In genomic region chr17:47839899-47840741, GRCh38 we compare ENCODE assay signal across 9 cellular contexts. TPM values are rescaled to one million over a fixed set of nuclear protein-coding genes. Genes with fewer than 3 reads are reported as not detected.
DNase-seq lines count a peak whose midpoint lies in the region; ATAC-seq, FAIRE-seq and TF ChIP-seq lines count a peak whose summit lies in the region.
"Had no signal": no experiment of that assay in that cellular context is flagged by ENCODE, and none has a peak within 500 bp of the region (broad histone marks: within the 10 kb centered on the region; RNA-seq: fewer than 3 reads in every experiment).

No MANE protein-coding gene starts in this region.

- peak overlapping the region; percentile 86 for H3K4me2 ChIP-seq in K562 (ENCODE audit: insufficient read depth, low read length)

- H3K27me3 ChIP-seq in left ventricle myocardium inferior (ENCODE audit: low read depth) (peaks cover 16% of the 10 kb centered on the region), K562 (ENCODE audit: control insufficient read depth in 2 of 2, insufficient read depth in 2 of 2, low read length in 2 of 2) (no peaks in the 10 kb centered on the region), mononuclear cell (ENCODE audit: insufficient read depth, low read length) (peaks cover 12% of the 10 kb centered on the region)

- intact Hi-C loops in left ventricle myocardium inferior (cut with micrococcal nuclease): loop anchor here (2.0 to 10.0 kb wide), 2 partner anchors 51 to 135 kb away; partner anchors contain the start of gene CDK5RAP3
- intact Hi-C loops in cardiac septum (cut with DNase I): loop anchor here (2.0 to 5.0 kb wide), 2 partner anchors 131 to 177 kb away; partner anchors contain the start of gene CDK5RAP3
- intact Hi-C loops in K562 (cut with micrococcal nuclease): loop anchor here (2.0 to 10.0 kb wide), 2 partner anchors 107 to 295 kb away; no protein-coding TSS in a partner anchor

- peak; percentile 52 for FAIRE-seq in K562 (lab: Jason Lieb, UNC)
- FAIRE-seq: TTC549 had no signal

- peaks cover 12% of the 10 kb centered on the region for H3K79me2 ChIP-seq in K562 (ENCODE audit: control insufficient read depth, insufficient read depth, low read length)

- peaks cover 48% of the 10 kb centered on the region for H3K4me1 ChIP-seq in left ventricle myocardium inferior
- peaks cover 33 to 51% of the 10 kb centered on the region in 2 experiments for H3K4me1 ChIP-seq in K562 (replicated peaks in 1 of 2; ENCODE audit: control insufficient read depth in 2 of 2, insufficient read depth in 2 of 2, low read length in 2 of 2)
- H3K4me1 ChIP-seq in mononuclear cell (ENCODE audit: insufficient read depth, low read length): peaks cover 20% of the 10 kb centered on the region

- peak overlapping the region; percentile 81 for H3K27ac ChIP-seq in left ventricle myocardium inferior (replicated peaks)
- H3K27ac ChIP-seq in K562 (ENCODE audit: extremely low read depth, low read depth, low read length): peak overlapping the region; percentile 75

- DNase-seq in left ventricle myocardium inferior: no peak
- no peak for DNase-seq in cardiac septum (ENCODE audit: low spot score)
- no peak for DNase-seq in K562 (ENCODE audit: extremely low read depth in 1 of 4, low spot score in 3 of 4)
- DNase-seq in NK-92 (lab: John Stamatoyannopoulos, UW; ENCODE audit: unreplicated experiment): no peak
- no peak for DNase-seq in NCI-H524 treated with DMSO at 0.1 percent for 48 hours (lab: John Stamatoyannopoulos, UW)
- no peak for DNase-seq in activated effector memory CD4-positive, alpha-beta T cell treated with anti-CD3 and anti-CD28 coated beads, Interleukin-2, amount 50 U/mL, for 16 hours

- no TSS peak for BruUV-seq in K562 (replicated peaks; lab: Mats Ljungman, UMichigan)

- POLR2A ChIA-PET in K562 (lab: Yijun Ruan, JAX): interaction anchor here (0.8 to 1.9 kb wide), 8 partner anchors 9 to 131 kb away, joined by 3 to 10 read pairs (median 5); partner anchors contain the start of genes CDK5RAP3, LRRC46 and MRPL10

- H3K9me1 ChIP-seq in K562 (ENCODE audit: control insufficient read depth, insufficient read depth, low read length): no peaks in the 10 kb centered on the region

- no peaks in the 10 kb centered on the region for H4K20me1 ChIP-seq in K562 (replicated peaks; ENCODE audit: control insufficient read depth, insufficient read depth, low read length)

- TF ChIP-seq POLR2A in K562 (conservative IDR thresholded peaks at IDR 0.05): no peak

- CTCF ChIA-PET in K562 (lab: Yijun Ruan, JAX; ENCODE audit: low intra/inter-chr PET ratio): interaction anchor here (1.6 to 5.9 kb wide), 4 partner anchors 13 to 107 kb away, joined by 4 to 171 read pairs (median 18); no protein-coding TSS in a partner anchor

- H3K4me3 ChIP-seq in left ventricle myocardium inferior (peak overlapping the region; percentile 87), K562 (peak overlapping the region; percentile 91), mononuclear cell (ENCODE audit: low read length) (peak overlapping the region; percentile 80)

- peaks cover 32% of the 10 kb centered on the region for H3K36me3 ChIP-seq in left ventricle myocardium inferior
- H3K36me3 ChIP-seq in K562 (ENCODE audit: control insufficient read depth, insufficient read depth, low read length): peaks cover 20% of the 10 kb centered on the region; the same call in 1 of the 3 replicates

- no peak for TF ChIP-seq CTCF in left ventricle myocardium inferior (IDR thresholded peaks at IDR 0.05; ENCODE audit: borderline replicate concordance)
- no peak for TF ChIP-seq CTCF in K562 (IDR thresholded peaks at IDR 0.05 in 2 of 3, conservative IDR thresholded peaks at IDR 0.05 in 1 of 3; ENCODE audit: insufficient read depth in 2 of 3, low read depth in 1 of 3, low read length in 3 of 3)

- in situ Hi-C loops in K562 (cut with MboI): loop anchor here (5.0 kb wide), 2 partner anchors 52 to 177 kb away; no protein-coding TSS in a partner anchor

- H3K9me3 ChIP-seq in left ventricle myocardium inferior (replicated peaks): no peaks in the 10 kb centered on the region
- H3K9me3 ChIP-seq in K562 (replicated peaks; ENCODE audit: control insufficient read depth, insufficient read depth, low read depth, low read length): no peaks in the 10 kb centered on the region
- no peaks in the 10 kb centered on the region for H3K9me3 ChIP-seq in mononuclear cell (ENCODE audit: low read depth, low read length)

- WGBS in K562 (ENCODE audit: insufficient coverage, low coverage, missing lambda C conversion rate): 64% methylated on average over 14 of the region's 17 CpGs

- TF ChIP-seq EP300 in K562 (IDR thresholded peaks at IDR 0.05; ENCODE audit: low read length): no peak

- TF ChIP-seq RAD21 in K562 (CRISPR knock-in tag; conservative IDR thresholded peaks at IDR 0.05 in 1 of 2, IDR thresholded peaks at IDR 0.05 in 1 of 2): no peak

- H3K9ac ChIP-seq in K562 (ENCODE audit: insufficient read depth in 1 of 2, low read depth in 2 of 2, low read length in 2 of 2): peak overlapping the region; percentile 84 to 93

- peak overlapping the region; percentile 99 for H2AFZ ChIP-seq in K562 (ENCODE audit: low read depth, low read length)

- ATAC-seq in K562 (no peak; the same call in 2 of the 3 replicates), HG03108 (IDR thresholded peaks at IDR 0.05; ENCODE audit: unreplicated experiment) (no peak)

RNA-seq across cellular contexts. Expression of gene SCRN2, which starts 1.0 kb away (rescaled TPM):
- total RNA-seq in left ventricle myocardium inferior: 27.1 TPM
- 32.1 TPM for total RNA-seq in cardiac septum
- total RNA-seq in K562 (2011; cell fraction: chromatin; rRNA removed; ENCODE audit: low replicate concordance): 69.2 and 220 TPM in 2 replicates
- 148 and 158 TPM in 2 replicates for total RNA-seq in K562 (2011; cell fraction: nucleolus; rRNA removed)
- 96.5 and 102 TPM in 2 replicates for total RNA-seq in K562 (2011; cell fraction: nucleoplasm; rRNA removed)
- total RNA-seq in K562 (2014; rRNA removed): 23.2 and 29.9 TPM in 2 replicates
- total RNA-seq in K562 (2014; rRNA removed; fragmentation: Illumina TruSeq; extraction: Trizol): 5.7 and 8.5 TPM in 2 replicates
- total RNA-seq in K562 (2015; rRNA removed; fragmentation: Illumina TruSeq; extraction: Trizol): 11.8 and 13.7 TPM in 2 replicates
- 24.0 and 28.8 TPM in 2 replicates for total RNA-seq in K562 (2021)
- polyA plus RNA-seq in K562 (2011; rRNA removed): 19.3 and 32.0 TPM in 2 replicates
- 25.1 and 31.5 TPM in 2 replicates for polyA plus RNA-seq in K562 (2011; cell fraction: cytosol; rRNA removed)
- polyA plus RNA-seq in K562 (2011; cell fraction: nucleus; rRNA removed): 364 and 377 TPM in 2 replicates
- polyA plus RNA-seq in K562 (2012): 26.3 and 41.4 TPM in 2 replicates
- 13.6 and 20.9 TPM in 2 replicates for polyA plus RNA-seq in K562 (2014; fragmentation: Illumina TruSeq; extraction: Trizol)
- 1 to 10 TPM in 1 of 2 experiments, under 1 TPM in 1; 0.25 to 1.2 TPM for polyA plus RNA-seq in K562 (2014; fragmentation: Nextera tagmentation; extraction: Ambion mirVana)
- 31.9 and 32.9 TPM in 2 replicates for polyA plus RNA-seq in K562 (2014; rRNA removed)
- 10.1 and 10.3 TPM in 2 replicates for polyA minus RNA-seq in K562 (2011; rRNA and poly(A)+ RNA removed)
- 6.3 and 8.0 TPM in 2 replicates for polyA minus RNA-seq in K562 (2011; cell fraction: cytosol; rRNA and poly(A)+ RNA removed)
- polyA minus RNA-seq in K562 (2011; cell fraction: nucleus; rRNA and poly(A)+ RNA removed): 64.5 and 81.4 TPM in 2 replicates
- 11.2 TPM for total RNA-seq in mononuclear cell

RNA-seq across cellular contexts. Expression of gene LRRC46, which starts 8.7 kb away (rescaled TPM):
- total RNA-seq in left ventricle myocardium inferior (0.63 TPM), cardiac septum (0.27 TPM), K562 (2014; rRNA removed) (0.37 TPM in 1 of 2 replicates, not detected in the other), K562 (2014; rRNA removed; fragmentation: Illumina TruSeq; extraction: Trizol) (0.22 and 0.40 TPM in 2 replicates), K562 (2015; rRNA removed; fragmentation: Illumina TruSeq; extraction: Trizol) (0.47 and 0.64 TPM in 2 replicates), K562 (2021) (0.73 and 1.0 TPM in 2 replicates), mononuclear cell (not detected)
- 1.0 and 1.1 TPM in 2 replicates for total RNA-seq in K562 (2011; cell fraction: chromatin; rRNA removed; ENCODE audit: low replicate concordance)
- total RNA-seq in K562 (2011; cell fraction: nucleolus; rRNA removed): 0.50 and 0.66 TPM in 2 replicates
- 1.1 TPM in 2 replicates for total RNA-seq in K562 (2011; cell fraction: nucleoplasm; rRNA removed)
- polyA plus RNA-seq in K562 (2011; rRNA removed) (0.59 and 0.72 TPM in 2 replicates), K562 (2014; fragmentation: Illumina TruSeq; extraction: Trizol) (1.4 and 1.9 TPM in 2 replicates), K562 (2014; fragmentation: Nextera tagmentation; extraction: Ambion mirVana) (under 1 TPM; 0.39 TPM), K562 (2014; rRNA removed) (0.53 and 1.4 TPM in 2 replicates)
- polyA plus RNA-seq in K562 (2011; cell fraction: cytosol; rRNA removed): 0.88 and 0.94 TPM in 2 replicates
- polyA plus RNA-seq in K562 (2011; cell fraction: nucleus; rRNA removed): 1.5 and 2.2 TPM in 2 replicates
- 1.5 and 2.6 TPM in 2 replicates for polyA plus RNA-seq in K562 (2012)
- polyA minus RNA-seq in K562 (2011; rRNA and poly(A)+ RNA removed): 0.30 and 0.42 TPM in 2 replicates
- not detected in 2 replicates for polyA minus RNA-seq in K562 (2011; cell fraction: cytosol; rRNA and poly(A)+ RNA removed)
- 0.27 and 0.44 TPM in 2 replicates for polyA minus RNA-seq in K562 (2011; cell fraction: nucleus; rRNA and poly(A)+ RNA removed)

RNA-seq across cellular contexts. Expression of gene MRPL10, which starts 8.8 kb away (rescaled TPM):
- total RNA-seq in left ventricle myocardium inferior (60.5 TPM), cardiac septum (55.5 TPM), K562 (2014; rRNA removed) (68.6 and 83.9 TPM in 2 replicates), K562 (2014; rRNA removed; fragmentation: Illumina TruSeq; extraction: Trizol) (46.9 and 50.2 TPM in 2 replicates), K562 (2015; rRNA removed; fragmentation: Illumina TruSeq; extraction: Trizol) (52.3 and 53.1 TPM in 2 replicates), K562 (2021) (71.2 and 82.9 TPM in 2 replicates), mononuclear cell (35.2 TPM)
- 25.1 and 49.5 TPM in 2 replicates for total RNA-seq in K562 (2011; cell fraction: chromatin; rRNA removed; ENCODE audit: low replicate concordance)
- 40.0 and 45.0 TPM in 2 replicates for total RNA-seq in K562 (2011; cell fraction: nucleolus; rRNA removed)
- total RNA-seq in K562 (2011; cell fraction: nucleoplasm; rRNA removed): 37.7 and 40.2 TPM in 2 replicates
- polyA plus RNA-seq in K562 (2011; rRNA removed) (67.3 and 101 TPM in 2 replicates), K562 (2014; fragmentation: Illumina TruSeq; extraction: Trizol) (105 and 108 TPM in 2 replicates), K562 (2014; fragmentation: Nextera tagmentation; extraction: Ambion mirVana) (10 to 100 TPM; 27.8 to 47.8 TPM), K562 (2014; rRNA removed) (67.4 and 83.9 TPM in 2 replicates)
- polyA plus RNA-seq in K562 (2011; cell fraction: cytosol; rRNA removed): 154 and 231 TPM in 2 replicates
- 49.9 and 54.1 TPM in 2 replicates for polyA plus RNA-seq in K562 (2011; cell fraction: nucleus; rRNA removed)
- polyA plus RNA-seq in K562 (2012): 60.8 and 104 TPM in 2 replicates
- polyA minus RNA-seq in K562 (2011; rRNA and poly(A)+ RNA removed): 82.5 and 100 TPM in 2 replicates
- 43.6 and 55.3 TPM in 2 replicates for polyA minus RNA-seq in K562 (2011; cell fraction: cytosol; rRNA and poly(A)+ RNA removed)
- 28.5 and 32.1 TPM in 2 replicates for polyA minus RNA-seq in K562 (2011; cell fraction: nucleus; rRNA and poly(A)+ RNA removed)

RNA-seq across cellular contexts. Expression of gene SP6, which starts 10.8 kb away (rescaled TPM):
- total RNA-seq in left ventricle myocardium inferior (0.16 TPM), cardiac septum (0.08 TPM), K562 (2014; rRNA removed) (2.2 TPM in 2 replicates), K562 (2014; rRNA removed; fragmentation: Illumina TruSeq; extraction: Trizol) (1.6 and 2.0 TPM in 2 replicates), K562 (2015; rRNA removed; fragmentation: Illumina TruSeq; extraction: Trizol) (1.1 TPM in 2 replicates), K562 (2021) (6.9 and 7.9 TPM in 2 replicates), mononuclear cell (0.21 TPM)
- total RNA-seq in K562 (2011; cell fraction: chromatin; rRNA removed; ENCODE audit: low replicate concordance): 4.1 and 13.9 TPM in 2 replicates
- 7.8 and 13.2 TPM in 2 replicates for total RNA-seq in K562 (2011; cell fraction: nucleolus; rRNA removed)
- 7.0 and 11.1 TPM in 2 replicates for total RNA-seq in K562 (2011; cell fraction: nucleoplasm; rRNA removed)
- polyA plus RNA-seq in K562 (2011; rRNA removed) (5.2 and 5.5 TPM in 2 replicates), K562 (2014; fragmentation: Illumina TruSeq; extraction: Trizol) (2.9 and 4.1 TPM in 2 replicates), K562 (2014; fragmentation: Nextera tagmentation; extraction: Ambion mirVana) (under 1 TPM; 0.11 TPM), K562 (2014; rRNA removed) (4.6 and 4.7 TPM in 2 replicates)
- polyA plus RNA-seq in K562 (2011; cell fraction: cytosol; rRNA removed): 4.0 and 12.5 TPM in 2 replicates
- 9.0 and 21.6 TPM in 2 replicates for polyA plus RNA-seq in K562 (2011; cell fraction: nucleus; rRNA removed)
- polyA plus RNA-seq in K562 (2012): 9.4 and 10.4 TPM in 2 replicates
- 3.1 and 4.7 TPM in 2 replicates for polyA minus RNA-seq in K562 (2011; rRNA and poly(A)+ RNA removed)
- 4.2 and 7.2 TPM in 2 replicates for polyA minus RNA-seq in K562 (2011; cell fraction: cytosol; rRNA and poly(A)+ RNA removed)
- polyA minus RNA-seq in K562 (2011; cell fraction: nucleus; rRNA and poly(A)+ RNA removed): 7.6 and 8.6 TPM in 2 replicates

RNA-seq across cellular contexts. Expression of gene OSBPL7, which starts 18.5 kb away (rescaled TPM):
- total RNA-seq in left ventricle myocardium inferior (4.4 TPM), cardiac septum (8.7 TPM), K562 (2014; rRNA removed) (6.1 and 7.3 TPM in 2 replicates), K562 (2014; rRNA removed; fragmentation: Illumina TruSeq; extraction: Trizol) (2.4 and 2.9 TPM in 2 replicates), K562 (2015; rRNA removed; fragmentation: Illumina TruSeq; extraction: Trizol) (5.8 and 6.7 TPM in 2 replicates), K562 (2021) (11.5 and 11.9 TPM in 2 replicates), mononuclear cell (8.5 TPM)
- total RNA-seq in K562 (2011; cell fraction: chromatin; rRNA removed; ENCODE audit: low replicate concordance): 62.5 and 143 TPM in 2 replicates
- 91.2 and 91.6 TPM in 2 replicates for total RNA-seq in K562 (2011; cell fraction: nucleolus; rRNA removed)
- total RNA-seq in K562 (2011; cell fraction: nucleoplasm; rRNA removed): 59.7 and 61.4 TPM in 2 replicates
- polyA plus RNA-seq in K562 (2011; rRNA removed) (5.3 and 15.3 TPM in 2 replicates), K562 (2014; fragmentation: Illumina TruSeq; extraction: Trizol) (5.9 and 7.7 TPM in 2 replicates), K562 (2014; fragmentation: Nextera tagmentation; extraction: Ambion mirVana) (under 1 TPM; 0.32 to 0.48 TPM), K562 (2014; rRNA removed) (9.7 and 9.8 TPM in 2 replicates)
- 4.4 and 5.7 TPM in 2 replicates for polyA plus RNA-seq in K562 (2011; cell fraction: cytosol; rRNA removed)
- 122 and 141 TPM in 2 replicates for polyA plus RNA-seq in K562 (2011; cell fraction: nucleus; rRNA removed)
- polyA plus RNA-seq in K562 (2012): 9.6 and 15.9 TPM in 2 replicates
- polyA minus RNA-seq in K562 (2011; rRNA and poly(A)+ RNA removed): 4.7 and 5.6 TPM in 2 replicates
- 8.6 and 9.9 TPM in 2 replicates for polyA minus RNA-seq in K562 (2011; cell fraction: cytosol; rRNA and poly(A)+ RNA removed)
- polyA minus RNA-seq in K562 (2011; cell fraction: nucleus; rRNA and poly(A)+ RNA removed): 38.2 and 40.1 TPM in 2 replicates
